Comparison of ENCODE assay signal across 23 cellular contexts in the genomic region with DNA sequence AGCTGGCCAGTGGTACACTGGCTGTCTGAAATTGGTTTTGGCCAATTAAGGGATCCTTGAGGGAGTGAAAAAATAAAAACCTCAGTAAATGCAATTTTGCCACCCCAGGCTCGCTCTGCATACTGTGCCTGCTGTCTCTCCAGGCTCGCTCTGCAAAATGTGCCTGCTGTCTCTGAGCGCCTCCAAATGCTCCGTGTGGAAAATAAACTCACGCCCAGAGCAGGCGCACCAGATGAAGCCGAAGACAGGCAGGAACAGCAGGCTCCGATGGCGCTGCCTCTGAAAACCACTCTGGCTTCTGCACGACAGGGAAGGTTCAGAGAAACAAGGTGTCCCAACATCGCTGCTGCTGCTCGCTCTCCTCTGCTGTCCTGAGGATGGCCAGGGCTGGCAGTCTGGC. TPM values are rescaled to one million over a fixed set of nuclear protein-coding genes. Genes with fewer than 3 reads are reported as not detected.
DNase-seq lines count a peak whose midpoint lies in the region; ATAC-seq and TF ChIP-seq lines count a peak whose summit lies in the region.
"Had no signal": no experiment of that assay in that cellular context is flagged by ENCODE, and none has a peak within 500 bp of the region (broad histone marks: within the 10 kb centered on the region; RNA-seq: fewer than 3 reads in every experiment).

No MANE protein-coding gene starts in this region.

- H3K27ac ChIP-seq in cingulate gyrus (ENCODE audit: low read depth, low read length), result peak overlapping the region; percentile 69
- H3K27ac ChIP-seq: brain microvascular endothelial cell, C4-2B, testis, VCaP had no signal

- H3K36me3 Mint-ChIP-seq in activated CD8-positive, alpha-beta T cell treated with anti-CD3 and anti-CD28 coated beads, Interleukin-2, amount 10 ng/mL, durations not matched to agents 7 days and 5 days (ENCODE audit: low read depth), result peaks cover 59% of the 10 kb centered on the region
- H3K36me3 Mint-ChIP-seq in activated CD8-positive, alpha-beta T cell treated with anti-CD3 and anti-CD28 coated beads for 36 hours (ENCODE audit: low read depth), result peaks cover 43% of the 10 kb centered on the region

- peak; percentile 45 for TF ChIP-seq POLR2A in GM19193 (IDR thresholded peaks at IDR 0.05; ENCODE audit: extremely low read depth, insufficient read depth, insufficient read length)

- ATAC-seq in activated CD8-positive, alpha-beta T cell treated with anti-CD3 and anti-CD28 coated beads, Interleukin-2, amount 10 ng/mL, durations not matched to agents 7 days and 5 days, result no peak
- no peak for ATAC-seq in activated CD8-positive, alpha-beta T cell treated with anti-CD3 and anti-CD28 coated beads for 36 hours
- ATAC-seq in HG03045 (IDR thresholded peaks at IDR 0.05; ENCODE audit: unreplicated experiment) (no peak), GM19324 (IDR thresholded peaks at IDR 0.05; ENCODE audit: low FRiP score, unreplicated experiment) (no peak)
- ATAC-seq: GM12878, PC-3, right cardiac atrium had no signal

- H3K9me3 Mint-ChIP-seq in activated CD8-positive, alpha-beta T cell treated with anti-CD3 and anti-CD28 coated beads, Interleukin-2, amount 10 ng/mL, durations not matched to agents 7 days and 5 days (ENCODE audit: insufficient read depth), result no peaks in the 10 kb centered on the region
- H3K9me3 Mint-ChIP-seq in activated CD8-positive, alpha-beta T cell treated with anti-CD3 and anti-CD28 coated beads for 36 hours, result no peaks in the 10 kb centered on the region

- no peak for DNase-seq in activated CD8-positive, alpha-beta T cell treated with anti-CD3 and anti-CD28 coated beads, Interleukin-2, amount 10 ng/mL, durations not matched to agents 7 days and 5 days
- no peak for DNase-seq in activated CD8-positive, alpha-beta T cell treated with anti-CD3 and anti-CD28 coated beads for 36 hours
- DNase-seq in putamen (ENCODE audit: low spot score), result peak; percentile 60
- no peak for DNase-seq in central memory CD4-positive, alpha-beta T cell
- DNase-seq: activated CD4-positive, alpha-beta T cell treated with anti-CD3 and anti-CD28 coated beads, Interleukin-2, amount 50 U/mL, for 48 hours; brain microvascular endothelial cell; dermis blood vessel endothelial cell; KBM-7; MV-4-11; NCI-H187 treated with DMSO at 0.1 percent for 48 hours; NCI-H2227 treated with DMSO at 0.1 percent for 48 hours; NCI-H82; PC-3; right cardiac atrium; SIG-M5; testis had no signal

- intact Hi-C loops in activated CD8-positive, alpha-beta T cell treated with anti-CD3 and anti-CD28 coated beads for 36 hours (cut with micrococcal nuclease), result no loop called here

- H3K27me3 Mint-ChIP-seq in activated CD8-positive, alpha-beta T cell treated with anti-CD3 and anti-CD28 coated beads, Interleukin-2, amount 10 ng/mL, durations not matched to agents 7 days and 5 days (ENCODE audit: low read depth), result no peaks in the 10 kb centered on the region
- H3K27me3 Mint-ChIP-seq in activated CD8-positive, alpha-beta T cell treated with anti-CD3 and anti-CD28 coated beads for 36 hours, result no peaks in the 10 kb centered on the region

- TF ChIP-seq CTCF in activated CD8-positive, alpha-beta T cell treated with anti-CD3 and anti-CD28 coated beads for 36 hours (IDR thresholded peaks at IDR 0.05), result no peak

- peak overlapping the region; percentile 62 for H3K27ac Mint-ChIP-seq in activated CD8-positive, alpha-beta T cell treated with anti-CD3 and anti-CD28 coated beads, Interleukin-2, amount 10 ng/mL, durations not matched to agents 7 days and 5 days
- no peak overlapping the region for H3K27ac Mint-ChIP-seq in activated CD8-positive, alpha-beta T cell treated with anti-CD3 and anti-CD28 coated beads for 36 hours

- peaks cover 43% of the 10 kb centered on the region for H3K4me1 Mint-ChIP-seq in activated CD8-positive, alpha-beta T cell treated with anti-CD3 and anti-CD28 coated beads, Interleukin-2, amount 10 ng/mL, durations not matched to agents 7 days and 5 days (ENCODE audit: low read depth)
- peaks cover 34% of the 10 kb centered on the region for H3K4me1 Mint-ChIP-seq in activated CD8-positive, alpha-beta T cell treated with anti-CD3 and anti-CD28 coated beads for 36 hours (ENCODE audit: low read depth)

- CTCF ChIA-PET in activated CD8-positive, alpha-beta T cell treated with anti-CD3 and anti-CD28 coated beads, Interleukin-2, amount 10 ng/mL, durations not matched to agents 7 days and 5 days (lab: Charles Lee), result interaction anchor here (0.8 to 3.0 kb wide), 9 partner anchors 8 to 222 kb away, joined by 3 to 20 read pairs (median 7); no protein-coding TSS in a partner anchor
- CTCF ChIA-PET in activated CD8-positive, alpha-beta T cell treated with anti-CD3 and anti-CD28 coated beads for 36 hours (lab: Charles Lee), result interaction anchor here (1.0 to 2.3 kb wide), 6 partner anchors 8 to 165 kb away, joined by 3 to 11 read pairs (median 8); no protein-coding TSS in a partner anchor

- H3K4me3 Mint-ChIP-seq in activated CD8-positive, alpha-beta T cell treated with anti-CD3 and anti-CD28 coated beads, Interleukin-2, amount 10 ng/mL, durations not matched to agents 7 days and 5 days, result no peak overlapping the region
- no peak overlapping the region for H3K4me3 Mint-ChIP-seq in activated CD8-positive, alpha-beta T cell treated with anti-CD3 and anti-CD28 coated beads for 36 hours

- POLR2A ChIA-PET in activated CD8-positive, alpha-beta T cell treated with anti-CD3 and anti-CD28 coated beads, Interleukin-2, amount 10 ng/mL, durations not matched to agents 7 days and 5 days (lab: Charles Lee), result interaction anchor here (1.0 kb wide), 1 partner anchor 14 kb away, joined by 5 read pairs; no protein-coding TSS in a partner anchor
- POLR2A ChIA-PET in activated CD8-positive, alpha-beta T cell treated with anti-CD3 and anti-CD28 coated beads for 36 hours (lab: Charles Lee), result interaction anchor here (0.5 to 1.1 kb wide), 3 partner anchors 9 to 261 kb away, joined by 3 to 5 read pairs (median 3); no protein-coding TSS in a partner anchor

RNA-seq across cellular contexts. Expression of a gene that starts 29.1 kb away (rescaled TPM):
- total RNA-seq in activated CD8-positive, alpha-beta T cell treated with anti-CD3 and anti-CD28 coated beads, Interleukin-2, amount 10 ng/mL, durations not matched to agents 7 days and 5 days, result 10 to 100 TPM; 27.3 to 28.9 TPM
- 1 to 10 TPM; 8.2 to 9.5 TPM for total RNA-seq in activated CD8-positive, alpha-beta T cell treated with anti-CD3 and anti-CD28 coated beads for 36 hours

RNA-seq across cellular contexts. Expression of a gene that starts 45.3 kb away (rescaled TPM):
- 10 to 100 TPM; 30.1 to 34.4 TPM for total RNA-seq in activated CD8-positive, alpha-beta T cell treated with anti-CD3 and anti-CD28 coated beads, Interleukin-2, amount 10 ng/mL, durations not matched to agents 7 days and 5 days
- 10 to 100 TPM; 21.7 to 24.4 TPM for total RNA-seq in activated CD8-positive, alpha-beta T cell treated with anti-CD3 and anti-CD28 coated beads for 36 hours
